ENCODE assay signal across 10 cellular contexts in genomic region chr10:93745411-93746065, GRCh38. TPM values are rescaled to one million over a fixed set of nuclear protein-coding genes. Genes with fewer than 3 reads are reported as not detected.
DNase-seq lines count a peak whose midpoint lies in the region; ATAC-seq and TF ChIP-seq lines count a peak whose summit lies in the region.
"Had no signal": no experiment of that assay in that cellular context is flagged by ENCODE, and none has a peak within 500 bp of the region (broad histone marks: within the 10 kb centered on the region; RNA-seq: fewer than 3 reads in every experiment).

No MANE protein-coding gene starts in this region.

- CTCF ChIA-PET in CD8-positive, alpha-beta T cell (lab: Charles Lee), result no interaction called here

- H3K9me2 ChIP-seq in Karpas-422 (replicated peaks; ENCODE audit: insufficient read depth, low read length), result no peaks in the 10 kb centered on the region

- TF ChIP-seq CTCF in CD8-positive, alpha-beta T cell (IDR thresholded peaks at IDR 0.05), result no peak

- intact Hi-C loops in CD8-positive, alpha-beta T cell (cut with DNase I, micrococcal nuclease), result no loop called here

- H2AFZ ChIP-seq in Karpas-422 (ENCODE audit: low read length), result no peak overlapping the region

- H3K4me2 ChIP-seq in Karpas-422 (ENCODE audit: low read depth, low read length, poor library complexity, severe bottlenecking), result no peak overlapping the region

- no peak overlapping the region for H3K9ac ChIP-seq in Karpas-422 (ENCODE audit: low read length)

- no peak overlapping the region for H3K4me3 ChIP-seq in Karpas-422 (ENCODE audit: low read length)
- no peak overlapping the region for H3K4me3 ChIP-seq in CD8-positive, alpha-beta T cell (ENCODE audit: low read depth, low read length)
- H3K4me3 ChIP-seq: SK-N-MC had no signal

- no peaks in the 10 kb centered on the region for H3K36me3 Mint-ChIP-seq in CD8-positive, alpha-beta T cell

- peaks cover 8% of the 10 kb centered on the region for H3K27me3 Mint-ChIP-seq in CD8-positive, alpha-beta T cell (ENCODE audit: low read depth)

- POLR2A ChIA-PET in CD8-positive, alpha-beta T cell (lab: Charles Lee), result no interaction called here

- 0 out of 2 replicates have a peak, but pooled peaks cover 4% of the 10 kb centered on the region for H3K4me1 ChIP-seq in Karpas-422 (ENCODE audit: low read length)
- H3K4me1 ChIP-seq in CD8-positive, alpha-beta T cell (ENCODE audit: insufficient read depth, low read length), result no peaks in the 10 kb centered on the region

- H3K9me3 Mint-ChIP-seq in CD8-positive, alpha-beta T cell, result no peaks in the 10 kb centered on the region
- H3K9me3 Mint-ChIP-seq: central memory CD8-positive, alpha-beta T cell had no signal

- H3K4me3 Mint-ChIP-seq in CD8-positive, alpha-beta T cell, result no peak overlapping the region
- H3K4me3 Mint-ChIP-seq: central memory CD8-positive, alpha-beta T cell had no signal

- no peak overlapping the region for H3K27ac ChIP-seq in Karpas-422 (ENCODE audit: low read length)
- no peak overlapping the region for H3K27ac ChIP-seq in CD8-positive, alpha-beta T cell (ENCODE audit: low read depth, low read length)
- H3K27ac ChIP-seq: SK-N-MC had no signal

- no peak overlapping the region for H3K27ac Mint-ChIP-seq in CD8-positive, alpha-beta T cell

- no peaks in the 10 kb centered on the region for H3K9me3 ChIP-seq in Karpas-422 (ENCODE audit: low read length)
- no peaks in the 10 kb centered on the region for H3K9me3 ChIP-seq in CD8-positive, alpha-beta T cell (ENCODE audit: low read length)

- ATAC-seq in HG03354 (IDR thresholded peaks at IDR 0.05; ENCODE audit: poor library complexity, severe bottlenecking, unreplicated experiment), result no peak
- ATAC-seq in HG02798 (IDR thresholded peaks at IDR 0.05; ENCODE audit: poor library complexity, unreplicated experiment), result no peak
- no peak for ATAC-seq in CD8-positive, alpha-beta T cell
- ATAC-seq in HG02884 (IDR thresholded peaks at IDR 0.05; ENCODE audit: unreplicated experiment), result no peak

- DNase-seq in DMS53 treated with DMSO at 0.1 percent for 48 hours (lab: John Stamatoyannopoulos, UW; ENCODE audit: unreplicated experiment) (peak; percentile 23), Karpas-422 (peak; percentile 47), amniotic stem cell (lab: John Stamatoyannopoulos, UW) (peak; percentile 14), medulla oblongata (ENCODE audit: extremely low spot score) (peak; percentile 73)
- no peak for DNase-seq in CD8-positive, alpha-beta T cell

- H3K79me2 ChIP-seq in Karpas-422 (ENCODE audit: low read length), result no peaks in the 10 kb centered on the region

- no peaks in the 10 kb centered on the region for H4K20me1 ChIP-seq in Karpas-422 (ENCODE audit: insufficient read depth, low read depth, low read length)

- H3K4me1 Mint-ChIP-seq in CD8-positive, alpha-beta T cell (ENCODE audit: low read depth), result no peaks in the 10 kb centered on the region
- H3K4me1 Mint-ChIP-seq: central memory CD8-positive, alpha-beta T cell had no signal

- H3K27me3 ChIP-seq in Karpas-422 (ENCODE audit: low read length), result no peaks in the 10 kb centered on the region
- H3K27me3 ChIP-seq in CD8-positive, alpha-beta T cell (ENCODE audit: insufficient read depth, low read length), result no peaks in the 10 kb centered on the region

- no peaks in the 10 kb centered on the region for H3K36me3 ChIP-seq in Karpas-422 (ENCODE audit: insufficient read depth, low read length)
- no peaks in the 10 kb centered on the region for H3K36me3 ChIP-seq in CD8-positive, alpha-beta T cell (ENCODE audit: insufficient read depth, low read length)

RNA-seq across cellular contexts. Expression of gene LGI1, which starts 12.2 kb away (rescaled TPM):
- total RNA-seq in Karpas-422 (2014; rRNA removed; shearing (Covaris generic); ENCODE audit: low replicate concordance), result not detected in 2 replicates
- total RNA-seq in CD8-positive, alpha-beta T cell, result not detected

RNA-seq across cellular contexts. Expression of gene FRA10AC1, which starts 43.1 kb away (rescaled TPM):
- 11.6 and 27.6 TPM in 2 replicates for total RNA-seq in Karpas-422 (2014; rRNA removed; shearing (Covaris generic); ENCODE audit: low replicate concordance)
- 1 to 10 TPM; 6.2 to 7.0 TPM for total RNA-seq in CD8-positive, alpha-beta T cell

Comparison
In these comparisons a context has a peak if more than half of its experiments do, and no peak if none do; other contexts are left out.
1. DNase-seq: peak in DMS53 treated with DMSO at 0.1 percent for 48 hours (single experiment), Karpas-422 (single experiment), amniotic stem cell (single experiment) and medulla oblongata (single experiment); none in CD8-positive, alpha-beta T cell (0 of 7).